Comparison of ENCODE assay signal across 8 cellular contexts in the genomic region with DNA sequence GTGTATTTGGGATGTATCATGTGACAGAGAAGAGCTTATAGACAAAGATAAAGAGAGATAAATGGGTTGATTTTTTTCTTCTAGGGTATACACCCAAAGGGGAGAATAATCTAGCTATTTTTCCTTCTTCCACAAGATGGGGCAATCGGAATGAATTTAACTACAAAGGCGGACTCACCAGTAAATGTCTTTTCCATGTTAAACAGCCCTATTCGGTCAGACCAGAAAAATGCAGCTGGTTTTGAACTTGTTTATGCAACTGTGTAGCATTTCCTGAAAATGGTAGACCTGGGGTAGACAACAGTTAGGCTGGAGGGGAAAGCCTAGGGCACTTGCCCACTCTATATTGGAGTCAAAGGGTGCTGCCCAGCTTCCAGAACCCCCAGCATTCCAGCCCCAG.
DNase-seq lines count a peak whose midpoint lies in the region; ATAC-seq and TF ChIP-seq lines count a peak whose summit lies in the region.

No MANE protein-coding gene starts in this region.

- intact Hi-C loops in lower leg skin (cut with DNase I; ENCODE audit: low total_unique reads), result loop anchor here (5.0 to 10.0 kb wide), 2 partner anchors 837 to 945 kb away; no protein-coding TSS in a partner anchor

- 3 to 22% methylated on average over 3 of the region's 3 CpGs for WGBS in lower leg skin, 2 donors

- no peak overlapping the region for H3K4me3 ChIP-seq in lower leg skin (ENCODE audit: low read depth, poor library complexity, severe bottlenecking)

- ATAC-seq in HG02642 (IDR thresholded peaks at IDR 0.05; ENCODE audit: poor library complexity, unreplicated experiment), result no peak
- no peak for ATAC-seq in HG02571 (IDR thresholded peaks at IDR 0.05; ENCODE audit: unreplicated experiment)
- no peak for ATAC-seq in GM18868 (IDR thresholded peaks at IDR 0.05; ENCODE audit: unreplicated experiment)

- DNase-seq in AG20443 (ENCODE audit: low spot score), result peak; percentile 23
- peak; percentile 25 for DNase-seq in M059J (ENCODE audit: low read depth)
- DNase-seq in SK-N-DZ (ENCODE audit: low spot score), result peak; percentile 73
- DNase-seq in kidney tubule cell (ENCODE audit: low spot score), result peak; percentile 59
- DNase-seq in lower leg skin (ENCODE audit: low spot score in 2 of 2), result no peak

- no peak for TF ChIP-seq POLR2A in lower leg skin (IDR thresholded peaks at IDR 0.05)

- TF ChIP-seq CTCF in lower leg skin (IDR thresholded peaks at IDR 0.05), result no peak

Comparison
In these comparisons a context has a peak if more than half of its experiments do, and no peak if none do; other contexts are left out.
1. DNase-seq: peak in AG20443 (single experiment), M059J (single experiment), SK-N-DZ (single experiment) and kidney tubule cell (single experiment); none in lower leg skin (0 of 2).